In genomic region chr3:14549256-14549931, GRCh38 we compare ENCODE assay signal across 11 cellular contexts. TPM values are rescaled to one million over a fixed set of nuclear protein-coding genes. Genes with fewer than 3 reads are reported as not detected.
DNase-seq lines count a peak whose midpoint lies in the region; ATAC-seq and TF ChIP-seq lines count a peak whose summit lies in the region.
"Had no signal": no experiment of that assay in that cellular context is flagged by ENCODE, and none has a peak within 500 bp of the region (broad histone marks: within the 10 kb centered on the region; RNA-seq: fewer than 3 reads in every experiment).

No MANE protein-coding gene starts in this region.

- ATAC-seq in GM18909 (IDR thresholded peaks at IDR 0.05; ENCODE audit: poor library complexity, unreplicated experiment) (no peak), HG02938 (IDR thresholded peaks at IDR 0.05; ENCODE audit: unreplicated experiment) (no peak)

- TF ChIP-seq CTCF in mammary epithelial cell (conservative IDR thresholded peaks at IDR 0.05 in 1 of 2, IDR thresholded peaks at IDR 0.05 in 1 of 2; ENCODE audit: extremely low read depth in 1 of 2, insufficient read depth in 1 of 2, low read depth in 1 of 2, low read length in 2 of 2) (peak; percentile 19 to 42), progenitor cell of endocrine pancreas (IDR thresholded peaks at IDR 0.05; ENCODE audit: unreplicated experiment) (peak; percentile 34)

- H3K27me3 Mint-ChIP-seq in progenitor cell of endocrine pancreas: peaks cover 14% of the 10 kb centered on the region

- no peaks in the 10 kb centered on the region for H3K9me3 ChIP-seq in mammary epithelial cell (replicated peaks; ENCODE audit: insufficient read depth, low read length)
- H3K9me3 ChIP-seq: ascending aorta had no signal

- dilution Hi-C loops in mammary epithelial cell (cut with HindIII; ENCODE audit: low sequenced_read_pairs): no loop called here

- WGBS in mammary epithelial cell (ENCODE audit: low coverage, missing lambda C conversion rate): 70% methylated on average over 7 of the region's 8 CpGs

- no peak overlapping the region for H3K27ac ChIP-seq in mammary epithelial cell (ENCODE audit: insufficient read depth, low read depth, low read length)
- H3K27ac ChIP-seq: ascending aorta had no signal

- no peak overlapping the region for H3K4me3 Mint-ChIP-seq in progenitor cell of endocrine pancreas (ENCODE audit: low read depth)

- H3K4me2 ChIP-seq in mammary epithelial cell (ENCODE audit: insufficient read depth, low read depth, low read length): no peak overlapping the region

- peaks cover 6% of the 10 kb centered on the region for H3K4me1 Mint-ChIP-seq in progenitor cell of endocrine pancreas (ENCODE audit: low read depth)

- in situ Hi-C loops in mammary epithelial cell (cut with MboI; ENCODE audit: low sequenced_read_pairs in 2 of 2): no loop called here

- H3K4me1 ChIP-seq in mammary epithelial cell (ENCODE audit: insufficient read depth, low read length): peaks cover 9% of the 10 kb centered on the region
- H3K4me1 ChIP-seq: ascending aorta had no signal

- intact Hi-C loops in mammary epithelial cell (cut with micrococcal nuclease): loop anchor here (2.0 kb wide), 1 partner anchor 289 kb away; no protein-coding TSS in a partner anchor

- CTCF ChIA-PET in mammary epithelial cell (lab: Charles Lee; ENCODE audit: low non-redundant PET): interaction anchor here (0.5 kb wide), 1 partner anchor 159 kb away, joined by 28 read pairs; no protein-coding TSS in a partner anchor

- H3K27me3 ChIP-seq in mammary epithelial cell (ENCODE audit: insufficient read depth, low read length): peaks cover 2% of the 10 kb centered on the region
- H3K27me3 ChIP-seq: ascending aorta had no signal

- no peaks in the 10 kb centered on the region for H3K79me2 ChIP-seq in mammary epithelial cell (ENCODE audit: insufficient read depth, low read length)

- no peaks in the 10 kb centered on the region for H3K9me3 Mint-ChIP-seq in progenitor cell of endocrine pancreas (ENCODE audit: low read depth)

- no peak overlapping the region for H2AFZ ChIP-seq in mammary epithelial cell (ENCODE audit: low read depth, low read length)

- no peak overlapping the region for H3K4me3 ChIP-seq in mammary epithelial cell (replicated peaks in 1 of 3; ENCODE audit: insufficient read depth in 1 of 3, low read depth in 2 of 3, low read length in 3 of 3)
- H3K4me3 ChIP-seq: ascending aorta had no signal

- H3K9ac ChIP-seq in mammary epithelial cell (ENCODE audit: insufficient read depth, low read length): no peak overlapping the region

- H3K36me3 Mint-ChIP-seq in progenitor cell of endocrine pancreas (ENCODE audit: insufficient read depth): no peaks in the 10 kb centered on the region

- no peaks in the 10 kb centered on the region for H3K36me3 ChIP-seq in mammary epithelial cell (ENCODE audit: insufficient read depth, low read length)
- H3K36me3 ChIP-seq: ascending aorta had no signal

- DNase-seq in NCI-H146 (lab: John Stamatoyannopoulos, UW) (peak; percentile 3), NCI-H146 treated with DMSO at 0.1 percent for 48 hours (lab: John Stamatoyannopoulos, UW; ENCODE audit: unreplicated experiment) (no peak), LoVo (ENCODE audit: low spot score) (peak; percentile 30), mammary epithelial cell (no peak), progenitor cell of endocrine pancreas (ENCODE audit: low spot score, unreplicated experiment) (no peak)
- no peak for DNase-seq in central memory CD4-positive, alpha-beta T cell
- DNase-seq: stimulated activated CD4-positive, alpha-beta T cell treated with anti-CD3 and anti-CD28 coated beads, Interleukin-15, amount 100 ng/mL, for 24 hours had no signal

- no peaks in the 10 kb centered on the region for H4K20me1 ChIP-seq in mammary epithelial cell (ENCODE audit: insufficient read depth, low read length)

- no TSS peak for BruUV-seq in mammary epithelial cell (replicated peaks; lab: Mats Ljungman, UMichigan)

- no peak overlapping the region for H3K27ac Mint-ChIP-seq in progenitor cell of endocrine pancreas

RNA-seq across cellular contexts. Expression of gene GRIP2, which starts 9.3 kb away (rescaled TPM):
- total RNA-seq in mammary epithelial cell (under 1 TPM in 1 of 2 donors, not detected in 1; 0.17 TPM), progenitor cell of endocrine pancreas (11.2 and 11.6 TPM in 2 replicates)
- polyA plus RNA-seq in mammary epithelial cell: 0.01 TPM
- polyA minus RNA-seq in mammary epithelial cell: not detected
- total RNA-seq: T-helper 2 cell treated with Interferon-gamma antibody and Interleukin-4, amounts not matched to agents 100 ng/mL and 5 ng/mL, for 36 hours had no signal

Comparison
In these comparisons a context has a peak if more than half of its experiments do, and no peak if none do; other contexts are left out.
1. DNase-seq: peak in NCI-H146 (single experiment) and LoVo (single experiment); none in NCI-H146 treated with DMSO at 0.1 percent for 48 hours (single experiment), mammary epithelial cell (single experiment), progenitor cell of endocrine pancreas (single experiment) and central memory CD4-positive, alpha-beta T cell (single experiment).
2. RNA of gene GRIP2, which starts 9.3 kb away (total RNA-seq): 11.2 to 11.6 TPM in progenitor cell of endocrine pancreas; 0.17 TPM in mammary epithelial cell; every median in the first group is over 10 times any median in the second.